Comparison of ENCODE assay signal across 2 cellular contexts in genomic region chr6:84362180-84362821, GRCh38.
A peak's percentile ranks its signal among the peaks of the same experiment; 100 is the strongest.
TF ChIP-seq lines count a peak whose summit lies in the region.

No MANE protein-coding gene starts in this region.

TF ChIP-seq in IMR-90, 13 proteins besides CTCF, POLR2A, EP300 and RAD21 (continued from another document):
- no peak for TF ChIP-seq NFE2L2 (IDR thresholded peaks at IDR 0.05; ENCODE audit: low read depth, low read length)
TF ChIP-seq in IMR-90: peak in this region for 1.

TF ChIP-seq in K562, 482 proteins besides CTCF, POLR2A, EP300 and RAD21:
- no peak for TF ChIP-seq ZBTB11 (CRISPR knock-in tag; IDR thresholded peaks at IDR 0.05)
- no peak for TF ChIP-seq ZC3H4 (CRISPR knock-in tag; IDR thresholded peaks at IDR 0.05; ENCODE audit: borderline replicate concordance)
- peak; percentile 70 for TF ChIP-seq ATF3 (IDR thresholded peaks at IDR 0.05)
- TF ChIP-seq ATF3 (CRISPR knock-in tag; conservative IDR thresholded peaks at IDR 0.05) = no peak
- TF ChIP-seq CEBPB (tag; IDR thresholded peaks at IDR 0.05) = peak; percentile 54
- TF ChIP-seq ZSCAN32 (CRISPR knock-in tag; IDR thresholded peaks at IDR 0.05) = 0 out of 2 replicates have a peak, but pooled peaks have one; percentile 22
- no peak for TF ChIP-seq CEBPG (CRISPR knock-in tag; IDR thresholded peaks at IDR 0.05)
- peak; percentile 59 to 80 for TF ChIP-seq CEBPG (tag; conservative IDR thresholded peaks at IDR 0.05 in 1 of 2, IDR thresholded peaks at IDR 0.05 in 1 of 2)
